In the genomic region with DNA sequence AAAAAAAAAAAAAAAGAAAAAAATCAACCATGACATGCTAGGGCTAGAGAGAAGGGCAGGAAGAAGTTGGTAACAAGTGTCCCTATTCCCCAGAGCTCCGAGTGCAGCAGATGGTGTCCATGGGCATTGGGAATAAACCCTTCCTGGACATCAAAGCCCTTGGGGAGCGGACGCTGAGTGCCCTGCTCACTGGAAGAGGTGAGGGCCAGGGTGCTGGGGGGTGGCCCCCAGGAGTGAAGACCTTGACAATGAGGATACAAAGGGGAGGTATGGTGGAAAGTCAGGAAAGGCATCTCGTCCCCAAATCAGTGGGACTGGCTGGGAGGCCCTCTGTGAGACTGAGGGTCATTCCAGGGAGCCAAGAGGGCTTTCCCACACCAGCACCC, we compare ENCODE assay signal across 14 cellular contexts. TPM values are rescaled to one million over a fixed set of nuclear protein-coding genes. Genes with fewer than 3 reads are reported as not detected.
DNase-seq lines count a peak whose midpoint lies in the region; ATAC-seq and TF ChIP-seq lines count a peak whose summit lies in the region.
"Had no signal": no experiment of that assay in that cellular context is flagged by ENCODE, and none has a peak within 500 bp of the region (broad histone marks: within the 10 kb centered on the region; RNA-seq: fewer than 3 reads in every experiment).

No MANE protein-coding gene starts in this region.

- no peak for DNase-seq in CD8-positive, alpha-beta memory T cell
- DNase-seq in T-cell (no peak), glutamatergic neuron (no peak), sigmoid colon (no peak), hippocampal formation (lab: John Stamatoyannopoulos, UW) (no peak), A673 (ENCODE audit: low spot score) (no peak), cerebellar nuclear complex (lab: John Stamatoyannopoulos, UW) (no peak)
- no peak for DNase-seq in activated CD4-positive, CD25-positive, alpha-beta regulatory T cell (lab: John Stamatoyannopoulos, UW)
- DNase-seq: cortex of kidney; NCI-H774; stimulated activated CD4-positive, alpha-beta T cell treated with anti-CD3 and anti-CD28 coated beads, Interleukin-4, amount 100 ng/mL, for 1 hour had no signal

- H3K4me1 Mint-ChIP-seq in CD8-positive, alpha-beta memory T cell: peaks cover 20 to 29% (median 28%) of the 10 kb centered on the region in 3 donors
- H3K4me1 Mint-ChIP-seq in T-cell (peaks cover 22 to 32% (median 30%) of the 10 kb centered on the region in 3 donors), glutamatergic neuron (ENCODE audit: low read depth, unreplicated experiment) (peaks cover 25% of the 10 kb centered on the region)

- peaks cover 0 to 1% of the 10 kb centered on the region in 2 donors for H3K27me3 Mint-ChIP-seq in CD8-positive, alpha-beta memory T cell
- H3K27me3 Mint-ChIP-seq in T-cell: no peaks in the 10 kb centered on the region
- peaks cover 14% of the 10 kb centered on the region for H3K27me3 Mint-ChIP-seq in glutamatergic neuron (ENCODE audit: unreplicated experiment)

- no peaks in the 10 kb centered on the region for H3K9me3 ChIP-seq in CD8-positive, alpha-beta memory T cell (ENCODE audit: low read length)
- H3K9me3 ChIP-seq in sigmoid colon (no peaks in the 10 kb centered on the region), A673 (ENCODE audit: low read depth, low read length, poor library complexity, severe bottlenecking) (no peaks in the 10 kb centered on the region)

- H3K36me3 ChIP-seq in CD8-positive, alpha-beta memory T cell (ENCODE audit: insufficient read depth, low read length): no peaks in the 10 kb centered on the region
- H3K36me3 ChIP-seq in sigmoid colon (peaks cover 8 to 91% (median 33%) of the 10 kb centered on the region in 4 donors), A673 (ENCODE audit: insufficient read depth, low read length, poor library complexity, severe bottlenecking) (peaks cover 94% of the 10 kb centered on the region)

- TF ChIP-seq CTCF in glutamatergic neuron (IDR thresholded peaks at IDR 0.05; ENCODE audit: partially characterized antibody, unreplicated experiment) (no peak), sigmoid colon (IDR thresholded peaks at IDR 0.05) (no peak), A673 (conservative IDR thresholded peaks at IDR 0.05; ENCODE audit: low read depth, low read length) (no peak)

- H3K4me3 ChIP-seq in CD8-positive, alpha-beta memory T cell (ENCODE audit: low read length): no peak overlapping the region
- H3K4me3 ChIP-seq in sigmoid colon (no peak overlapping the region), A673 (ENCODE audit: low read depth, low read length, poor library complexity, severe bottlenecking) (no peak overlapping the region)

- no peaks in the 10 kb centered on the region for H3K27me3 ChIP-seq in CD8-positive, alpha-beta memory T cell (ENCODE audit: insufficient read depth, low read length, poor library complexity, severe bottlenecking)
- no peaks in the 10 kb centered on the region for H3K27me3 ChIP-seq in sigmoid colon
- H3K27me3 ChIP-seq in A673 (replicated peaks; ENCODE audit: insufficient read depth, low read depth, low read length, poor library complexity): no peaks in the 10 kb centered on the region

- peak overlapping the region; percentile 78 for H3K27ac ChIP-seq in CD8-positive, alpha-beta memory T cell (ENCODE audit: low read depth, low read length)
- peak overlapping the region in 3 of 4 donors; percentile 19 to 33 (median 26) for H3K27ac ChIP-seq in sigmoid colon
- H3K27ac ChIP-seq in A673 (ENCODE audit: low read depth, low read length, poor library complexity, severe bottlenecking): no peak overlapping the region

- CTCF ChIA-PET in CD8-positive, alpha-beta memory T cell (lab: Charles Lee): interaction anchor here (1.0 to 5.5 kb wide), 8 partner anchors 8 to 72 kb away, joined by 3 to 89 read pairs (median 10); partner anchors contain the start of genes ARHGEF40 and TMEM253
- CTCF ChIA-PET in T-cell (lab: Charles Lee) (interaction anchor here (0.7 to 3.9 kb wide), 11 partner anchors 9 to 744 kb away, joined by 3 to 61 read pairs (median 11); partner anchors contain the start of gene ARHGEF40 (in 1 of the 2)), A673 (lab: Charles Lee) (interaction anchor here (1.2 to 1.3 kb wide), 3 partner anchors 16 to 72 kb away, joined by 4 to 17 read pairs (median 9); no protein-coding TSS in a partner anchor)

- no peak for ATAC-seq in T-cell (replicated peaks in 1 of 4)

- peaks cover 18% of the 10 kb centered on the region for H3K4me1 ChIP-seq in CD8-positive, alpha-beta memory T cell (ENCODE audit: insufficient read depth, low read length)
- H3K4me1 ChIP-seq in sigmoid colon: peaks cover 0 to 26% (median 22%) of the 10 kb centered on the region in 4 donors
- H3K4me1 ChIP-seq in A673 (ENCODE audit: insufficient read depth, low read length, poor library complexity, severe bottlenecking): no peaks in the 10 kb centered on the region

- H3K4me3 Mint-ChIP-seq in CD8-positive, alpha-beta memory T cell: peak overlapping the region in 2 of 7 donors; percentile 43 to 46
- H3K4me3 Mint-ChIP-seq in T-cell (no peak overlapping the region), glutamatergic neuron (ENCODE audit: unreplicated experiment) (peak overlapping the region; percentile 53)

- POLR2A ChIA-PET in CD8-positive, alpha-beta memory T cell (lab: Charles Lee): interaction anchor here (1.1 to 1.4 kb wide), 3 partner anchors 12 to 18 kb away, joined by 3 to 7 read pairs (median 6); partner anchors contain the start of genes ARHGEF40 and ZNF219
- POLR2A ChIA-PET in T-cell (lab: Charles Lee): interaction anchor here (0.8 to 1.5 kb wide), 4 partner anchors 9 to 18 kb away, joined by 3 to 6 read pairs (median 4); no protein-coding TSS in a partner anchor
- POLR2A ChIA-PET in A673 (lab: Charles Lee; ENCODE audit: low non-redundant PET): no interaction called here

- no peak for TF ChIP-seq POLR2A in sigmoid colon (IDR thresholded peaks at IDR 0.05)

- no peak for TF ChIP-seq EP300 in sigmoid colon (IDR thresholded peaks at IDR 0.05)

- H3K9me3 Mint-ChIP-seq in CD8-positive, alpha-beta memory T cell: no peaks in the 10 kb centered on the region
- H3K9me3 Mint-ChIP-seq in T-cell (no peaks in the 10 kb centered on the region), glutamatergic neuron (ENCODE audit: unreplicated experiment) (peaks cover 22% of the 10 kb centered on the region)

- intact Hi-C loops in sigmoid colon (cut with DNase I): no loop called here
- intact Hi-C loops in A673 (cut with micrococcal nuclease; ENCODE audit: unreplicated experiment): loop anchor here (1.0 kb wide), 1 partner anchor 16 kb away; no protein-coding TSS in a partner anchor

- peak overlapping the region; percentile 33 to 99 (median 94) for H3K27ac Mint-ChIP-seq in CD8-positive, alpha-beta memory T cell
- H3K27ac Mint-ChIP-seq in T-cell (peak overlapping the region; percentile 30 to 91), glutamatergic neuron (ENCODE audit: unreplicated experiment) (peak overlapping the region; percentile 59)

- 89 to 91% methylated on average over 4 of the region's 4 CpGs for WGBS in sigmoid colon, 2 donors

- H3K36me3 Mint-ChIP-seq in CD8-positive, alpha-beta memory T cell: no peaks in the 10 kb centered on the region
- H3K36me3 Mint-ChIP-seq in T-cell: no peaks in the 10 kb centered on the region
- no peaks in the 10 kb centered on the region for H3K36me3 Mint-ChIP-seq in glutamatergic neuron (ENCODE audit: unreplicated experiment)

- BruUV-seq in A673 (replicated peaks; lab: Mats Ljungman, UMichigan): no TSS peak

RNA-seq across cellular contexts. Expression of gene ZNF219, which starts 11.6 kb away (rescaled TPM):
- 1 to 10 TPM; 7.0 to 8.2 TPM for total RNA-seq in CD8-positive, alpha-beta memory T cell
- 1.3 TPM for polyA plus RNA-seq in CD8-positive, alpha-beta memory T cell
- 10 to 100 TPM in 1 of 5 donors, 1 to 10 TPM in 4; 7.2 to 12.4 (median 8.1) TPM for total RNA-seq in T-cell
- 103 TPM for total RNA-seq in glutamatergic neuron (ENCODE audit: unreplicated experiment)
- 10 to 100 TPM; 38.2 to 89.7 (median 65.0) TPM for total RNA-seq in sigmoid colon
- polyA plus RNA-seq in sigmoid colon: 10 to 100 TPM; 27.6 to 52.9 (median 29.4) TPM
- total RNA-seq in A673 (2021): 78.0 and 84.6 TPM in 2 replicates

RNA-seq across cellular contexts. Expression of gene TMEM253, which starts 14.0 kb away (rescaled TPM):
- total RNA-seq in CD8-positive, alpha-beta memory T cell: not detected
- not detected for polyA plus RNA-seq in CD8-positive, alpha-beta memory T cell
- total RNA-seq in T-cell (under 1 TPM in 1 of 5 donors, not detected in 4; 0.49 TPM), glutamatergic neuron (ENCODE audit: unreplicated experiment) (0.64 TPM), sigmoid colon (1 to 10 TPM in 1 of 4 donors, not detected in 3; 1.1 TPM), A673 (2021) (0.48 and 0.49 TPM in 2 replicates)
- 10 to 100 TPM; 14.1 to 28.4 (median 14.4) TPM for polyA plus RNA-seq in sigmoid colon
- total RNA-seq: kidney epithelial cell had no signal

RNA-seq across cellular contexts. Expression of gene ARHGEF40, which starts 16.8 kb away (rescaled TPM):
- under 1 TPM; 0.16 to 0.39 TPM for total RNA-seq in CD8-positive, alpha-beta memory T cell
- 0.40 TPM for polyA plus RNA-seq in CD8-positive, alpha-beta memory T cell
- 1 to 10 TPM in 2 of 5 donors, under 1 TPM in 3; 0.39 to 3.3 (median 0.85) TPM for total RNA-seq in T-cell
- 42.4 TPM for total RNA-seq in glutamatergic neuron (ENCODE audit: unreplicated experiment)
- 10 to 100 TPM; 15.0 to 48.5 (median 17.4) TPM for total RNA-seq in sigmoid colon
- 10 to 100 TPM; 12.5 to 26.5 (median 18.0) TPM for polyA plus RNA-seq in sigmoid colon
- total RNA-seq in A673 (2021): 89.6 and 94.1 TPM in 2 replicates

RNA-seq across cellular contexts. Expression of gene RNASE8, which starts 29.3 kb away (rescaled TPM):
- total RNA-seq in CD8-positive, alpha-beta memory T cell: not detected
- polyA plus RNA-seq in CD8-positive, alpha-beta memory T cell: not detected
- not detected for total RNA-seq in T-cell
- not detected for total RNA-seq in glutamatergic neuron (ENCODE audit: unreplicated experiment)
- not detected for total RNA-seq in sigmoid colon
- not detected for polyA plus RNA-seq in sigmoid colon
- not detected in 2 replicates for total RNA-seq in A673 (2021)
- total RNA-seq: HT1080, kidney epithelial cell, Right ventricle myocardium inferior had no signal

RNA-seq across cellular contexts. Expression of gene RNASE7, which starts 44.7 kb away (rescaled TPM):
- total RNA-seq in CD8-positive, alpha-beta memory T cell: not detected
- polyA plus RNA-seq in CD8-positive, alpha-beta memory T cell: not detected
- not detected for total RNA-seq in T-cell
- total RNA-seq in glutamatergic neuron (ENCODE audit: unreplicated experiment): not detected
- not detected for total RNA-seq in sigmoid colon
- under 1 TPM in 1 of 3 donors, not detected in 2; 0.10 TPM for polyA plus RNA-seq in sigmoid colon
- not detected in 2 replicates for total RNA-seq in A673 (2021)
- total RNA-seq: HT1080, kidney epithelial cell, Right ventricle myocardium inferior had no signal
